In genomic region chr1:151994956-151995355, GRCh38 we compare ENCODE assay signal across 8 cellular contexts. TPM values are rescaled to one million over a fixed set of nuclear protein-coding genes. Genes with fewer than 3 reads are reported as not detected.
A peak's percentile ranks its signal among the peaks of the same experiment; 100 is the strongest.
DNase-seq lines count a peak whose midpoint lies in the region; ATAC-seq and TF ChIP-seq lines count a peak whose summit lies in the region.

No MANE protein-coding gene starts in this region.

- no peaks in the 10 kb centered on the region for H3K9me3 Mint-ChIP-seq in effector memory CD8-positive, alpha-beta T cell
- no peaks in the 10 kb centered on the region for H3K9me3 Mint-ChIP-seq in osteocyte (ENCODE audit: unreplicated experiment)

- DNase-seq in EH (ENCODE audit: low read depth) (peak; percentile 98), osteocyte (ENCODE audit: extremely low spot score, unreplicated experiment) (no peak), COLO668 (lab: John Stamatoyannopoulos, UW; ENCODE audit: unreplicated experiment) (no peak), NCI-H2029 treated with DMSO at 0.1 percent for 48 hours (lab: John Stamatoyannopoulos, UW) (no peak)
- DNase-seq in effector memory CD8-positive, alpha-beta T cell: no peak

- TF ChIP-seq CTCF in OCI-LY3 (IDR thresholded peaks at IDR 0.05; ENCODE audit: low read depth, low read length): no peak
- TF ChIP-seq CTCF in osteocyte (IDR thresholded peaks at IDR 0.05): no peak

- peak overlapping the region; percentile 56 to 97 for H3K4me3 Mint-ChIP-seq in effector memory CD8-positive, alpha-beta T cell
- H3K4me3 Mint-ChIP-seq in osteocyte (ENCODE audit: unreplicated experiment): peak overlapping the region; percentile 50

- H3K27me3 ChIP-seq in OCI-LY3 (ENCODE audit: low read depth, low read length): peaks cover 52% of the 10 kb centered on the region

- H3K27ac ChIP-seq in OCI-LY3 (ENCODE audit: low read length): no peak overlapping the region

- H3K27me3 Mint-ChIP-seq in effector memory CD8-positive, alpha-beta T cell: no peaks in the 10 kb centered on the region
- no peaks in the 10 kb centered on the region for H3K27me3 Mint-ChIP-seq in osteocyte (ENCODE audit: unreplicated experiment)

- H3K9me3 ChIP-seq in OCI-LY3 (ENCODE audit: insufficient read depth, low read length): no peaks in the 10 kb centered on the region

- H3K4me3 ChIP-seq in OCI-LY3 (ENCODE audit: low read length): peak overlapping the region; percentile 86; the same call in 1 of the 2 replicates

- H3K4me2 ChIP-seq in OCI-LY3 (ENCODE audit: low read length): peak overlapping the region; percentile 96

- peak overlapping the region; percentile 95 to 98 for H3K27ac Mint-ChIP-seq in effector memory CD8-positive, alpha-beta T cell
- H3K27ac Mint-ChIP-seq in osteocyte (ENCODE audit: unreplicated experiment): peak overlapping the region; percentile 72

- H3K4me1 Mint-ChIP-seq in effector memory CD8-positive, alpha-beta T cell (ENCODE audit: low read depth in 2 of 2): peaks cover 35 to 38% of the 10 kb centered on the region in 2 donors
- peaks cover 46% of the 10 kb centered on the region for H3K4me1 Mint-ChIP-seq in osteocyte (ENCODE audit: unreplicated experiment)

- H3K79me2 ChIP-seq in OCI-LY3 (ENCODE audit: low read length): peaks cover 11% of the 10 kb centered on the region; the same call in 1 of the 2 replicates

- no peak for ATAC-seq in effector memory CD8-positive, alpha-beta T cell (replicated peaks)
- ATAC-seq in GM18861 (IDR thresholded peaks at IDR 0.05; ENCODE audit: unreplicated experiment) (no peak), HG02840 (IDR thresholded peaks at IDR 0.05; ENCODE audit: low FRiP score, unreplicated experiment) (no peak)

- no peak overlapping the region for H3K9ac ChIP-seq in OCI-LY3 (ENCODE audit: low read length)

- H3K4me1 ChIP-seq in OCI-LY3 (ENCODE audit: low read length): peaks cover 28% of the 10 kb centered on the region

- no peaks in the 10 kb centered on the region for H3K36me3 ChIP-seq in OCI-LY3 (replicated peaks; ENCODE audit: low read depth, low read length)

- H4K20me1 ChIP-seq in OCI-LY3 (ENCODE audit: insufficient read depth, low read length): peaks cover 24% of the 10 kb centered on the region; the same call in 1 of the 2 replicates

- no peak overlapping the region for H2AFZ ChIP-seq in OCI-LY3 (ENCODE audit: low read depth, low read length)

- H3K36me3 Mint-ChIP-seq in effector memory CD8-positive, alpha-beta T cell (ENCODE audit: insufficient read depth): peaks cover 38% of the 10 kb centered on the region
- H3K36me3 Mint-ChIP-seq in osteocyte (ENCODE audit: unreplicated experiment): no peaks in the 10 kb centered on the region

RNA-seq across cellular contexts. Expression of gene S100A10, which starts 1.3 kb away (rescaled TPM):
- total RNA-seq in osteocyte: 227 and 234 TPM in 2 replicates

RNA-seq across cellular contexts. Expression of gene S100A11, which starts 41.8 kb away (rescaled TPM):
- total RNA-seq in osteocyte: 443 and 446 TPM in 2 replicates
